Comparison of ENCODE assay signal across 17 cellular contexts in genomic region chr12:27024291-27024690, GRCh38. TPM values are rescaled to one million over a fixed set of nuclear protein-coding genes. Genes with fewer than 3 reads are reported as not detected.
A peak's percentile ranks its signal among the peaks of the same experiment; 100 is the strongest.
DNase-seq lines count a peak whose midpoint lies in the region; ATAC-seq and TF ChIP-seq lines count a peak whose summit lies in the region.
"Had no signal": no experiment of that assay in that cellular context is flagged by ENCODE, and none has a peak within 500 bp of the region (broad histone marks: within the 10 kb centered on the region; RNA-seq: fewer than 3 reads in every experiment).

No MANE protein-coding gene starts in this region.

- H3K4me2 ChIP-seq in mammary epithelial cell (ENCODE audit: insufficient read depth, low read depth, low read length) (peak overlapping the region; percentile 87), hepatocyte (peak overlapping the region; percentile 79), neuronal stem cell (ENCODE audit: insufficient read depth, low read length, poor library complexity, severe bottlenecking) (no peak overlapping the region)

- in situ Hi-C loops in mammary epithelial cell (cut with MboI; ENCODE audit: low sequenced_read_pairs in 2 of 2): loop anchor here in 1 of 2 donors (10.0 kb wide), 1 partner anchor 101 kb away; no protein-coding TSS in a partner anchor

- H3K4me1 Mint-ChIP-seq in activated T-helper 1 cell treated with anti-CD3 and anti-CD28 coated beads, Interleukin-12 subunit alpha, Interleukin-12 subunit beta, Interleukin-2, Interleukin-4 antibody, amounts not matched to agents 30 ng/mL and 10 ng/mL and 1 ng/mL, durations not matched to agents 14 hours and 24 hours and 36 hours (ENCODE audit: low read depth): peaks cover 46% of the 10 kb centered on the region
- H3K4me1 Mint-ChIP-seq in type B pancreatic cell (ENCODE audit: unreplicated experiment): peaks cover 11% of the 10 kb centered on the region

- no peak overlapping the region for H4K8ac ChIP-seq in neuronal stem cell (ENCODE audit: low read depth, low read length)

- no peaks in the 10 kb centered on the region for H3K9me3 ChIP-seq in mammary epithelial cell (replicated peaks; ENCODE audit: insufficient read depth, low read length)
- no peaks in the 10 kb centered on the region for H3K9me3 ChIP-seq in breast epithelium
- no peaks in the 10 kb centered on the region for H3K9me3 ChIP-seq in hepatocyte (ENCODE audit: low read depth)
- H3K9me3 ChIP-seq in neuronal stem cell (replicated peaks in 1 of 2; ENCODE audit: control insufficient read depth in 2 of 2, insufficient read depth in 1 of 2, low read depth in 1 of 2, low read length in 2 of 2): no peaks in the 10 kb centered on the region

- H3K27me3 Mint-ChIP-seq in activated T-helper 1 cell treated with anti-CD3 and anti-CD28 coated beads, Interleukin-12 subunit alpha, Interleukin-12 subunit beta, Interleukin-2, Interleukin-4 antibody, amounts not matched to agents 30 ng/mL and 10 ng/mL and 1 ng/mL, durations not matched to agents 14 hours and 24 hours and 36 hours (ENCODE audit: insufficient read depth): peaks cover 2% of the 10 kb centered on the region
- peaks cover 6% of the 10 kb centered on the region for H3K27me3 Mint-ChIP-seq in type B pancreatic cell

- H2AK5ac ChIP-seq in neuronal stem cell (ENCODE audit: low read depth, low read length): no peak overlapping the region

- H4K20me1 ChIP-seq in mammary epithelial cell (ENCODE audit: insufficient read depth, low read length) (no peaks in the 10 kb centered on the region), hepatocyte (ENCODE audit: insufficient read depth, poor library complexity, severe bottlenecking) (no peaks in the 10 kb centered on the region)

- CTCF ChIA-PET in mammary epithelial cell (lab: Charles Lee; ENCODE audit: low non-redundant PET): no interaction called here

- no peak overlapping the region for H2BK15ac ChIP-seq in neuronal stem cell (ENCODE audit: low read length)

- DNase-seq in mammary epithelial cell (no peak), breast epithelium (ENCODE audit: low spot score in 2 of 2) (no peak), hepatocyte (ENCODE audit: low spot score) (no peak), type B pancreatic cell (ENCODE audit: extremely low spot score, unreplicated experiment) (no peak), ureter (ENCODE audit: low spot score) (no peak), foreskin keratinocyte (no peak), neuronal stem cell (ENCODE audit: low spot score) (no peak)
- no peak for DNase-seq in activated T-helper 1 cell treated with anti-CD3 and anti-CD28 coated beads, Interleukin-12 subunit alpha, Interleukin-12 subunit beta, Interleukin-2, Interleukin-4 antibody, amounts not matched to agents 30 ng/mL and 10 ng/mL and 1 ng/mL, durations not matched to agents 14 hours and 24 hours and 36 hours (ENCODE audit: low spot score)
- DNase-seq: amniotic stem cell; head of caudate nucleus; KBM-7; NCI-H187; stimulated activated CD4-positive, alpha-beta T cell treated with anti-CD3 and anti-CD28 coated beads, Interleukin-1b, Interleukin-23, amount 100 ng/mL, for 48 hours; stimulated activated naive CD4-positive, alpha-beta T cell had no signal

- H3K9me2 ChIP-seq in hepatocyte (replicated peaks; ENCODE audit: insufficient read depth): no peaks in the 10 kb centered on the region

- H2BK120ac ChIP-seq in neuronal stem cell (ENCODE audit: low read depth, low read length): no peak overlapping the region

- no peak overlapping the region for H2BK5ac ChIP-seq in neuronal stem cell (ENCODE audit: low read length)

- no peak overlapping the region for H4K91ac ChIP-seq in neuronal stem cell (ENCODE audit: low read depth, low read length, poor library complexity)

- H3K36me3 ChIP-seq in mammary epithelial cell (ENCODE audit: insufficient read depth, low read length): peaks cover 18% of the 10 kb centered on the region
- peaks cover 5% of the 10 kb centered on the region for H3K36me3 ChIP-seq in breast epithelium
- no peaks in the 10 kb centered on the region for H3K36me3 ChIP-seq in hepatocyte (replicated peaks; ENCODE audit: insufficient read depth, low read depth)
- H3K36me3 ChIP-seq in neuronal stem cell (replicated peaks in 1 of 2; ENCODE audit: control insufficient read depth in 2 of 2, insufficient read depth in 2 of 2, low read length in 2 of 2): peaks cover 6 to 31% of the 10 kb centered on the region in 2 donors

- peak overlapping the region; percentile 43 for H3K4me3 Mint-ChIP-seq in activated T-helper 1 cell treated with anti-CD3 and anti-CD28 coated beads, Interleukin-12 subunit alpha, Interleukin-12 subunit beta, Interleukin-2, Interleukin-4 antibody, amounts not matched to agents 30 ng/mL and 10 ng/mL and 1 ng/mL, durations not matched to agents 14 hours and 24 hours and 36 hours
- H3K4me3 Mint-ChIP-seq in type B pancreatic cell: peak overlapping the region; percentile 96

- H3K4ac ChIP-seq in neuronal stem cell (ENCODE audit: low read length): no peak overlapping the region

- no peak overlapping the region for H3K18ac ChIP-seq in neuronal stem cell (ENCODE audit: low read length)

- no peaks in the 10 kb centered on the region for H3K27me3 ChIP-seq in mammary epithelial cell (ENCODE audit: insufficient read depth, low read length)
- H3K27me3 ChIP-seq in breast epithelium: no peaks in the 10 kb centered on the region
- H3K27me3 ChIP-seq in hepatocyte: no peaks in the 10 kb centered on the region
- H3K27me3 ChIP-seq in foreskin keratinocyte: no peaks in the 10 kb centered on the region
- H3K27me3 ChIP-seq in neuronal stem cell (ENCODE audit: control insufficient read depth in 3 of 3, insufficient read depth in 3 of 3, low read depth in 1 of 3, low read length in 3 of 3): peaks cover 0 to 13% (median 0%) of the 10 kb centered on the region in 3 experiments

- H3K9me3 Mint-ChIP-seq in activated T-helper 1 cell treated with anti-CD3 and anti-CD28 coated beads, Interleukin-12 subunit alpha, Interleukin-12 subunit beta, Interleukin-2, Interleukin-4 antibody, amounts not matched to agents 30 ng/mL and 10 ng/mL and 1 ng/mL, durations not matched to agents 14 hours and 24 hours and 36 hours: no peaks in the 10 kb centered on the region
- no peaks in the 10 kb centered on the region for H3K9me3 Mint-ChIP-seq in type B pancreatic cell

- H3K4me1 ChIP-seq in mammary epithelial cell (ENCODE audit: insufficient read depth, low read length) (peaks cover 20% of the 10 kb centered on the region), breast epithelium (peaks cover 0 to 21% of the 10 kb centered on the region in 2 donors), hepatocyte (ENCODE audit: insufficient read depth) (peaks cover 8% of the 10 kb centered on the region), foreskin keratinocyte (peaks cover 18% of the 10 kb centered on the region), neuronal stem cell (ENCODE audit: control insufficient read depth in 2 of 2, insufficient read depth in 1 of 2, low read depth in 1 of 2, low read length in 2 of 2) (peaks cover 2 to 3% of the 10 kb centered on the region in 2 donors)

- no peak overlapping the region for H2BK12ac ChIP-seq in neuronal stem cell (ENCODE audit: low read length)

- H3K4me3 ChIP-seq in mammary epithelial cell (replicated peaks in 1 of 3; ENCODE audit: insufficient read depth in 1 of 3, low read depth in 2 of 3, low read length in 3 of 3) (peak overlapping the region in 1 of 3 experiments; percentile 3), breast epithelium (no peak overlapping the region), hepatocyte (no peak overlapping the region), neuronal stem cell (ENCODE audit: low read length in 2 of 2) (no peak overlapping the region)

- WGBS in mammary epithelial cell (ENCODE audit: low coverage, missing lambda C conversion rate): 14% methylated on average over 1 of the region's 1 CpG
- WGBS in hepatocyte (ENCODE audit: low lambda C conversion rate, missing lambda C conversion rate): 84% methylated on average over 1 of the region's 1 CpG
- WGBS in neuronal stem cell (ENCODE audit: extremely low coverage in 2 of 2, insufficient read length in 2 of 2, insufficient replicate concordance in 1 of 2), 2 donors: no CpG with 5 or more reads among the region's 1 CpG

- no peak overlapping the region for H3K14ac ChIP-seq in neuronal stem cell (ENCODE audit: low read length)

- no peak for TF ChIP-seq CTCF in mammary epithelial cell (conservative IDR thresholded peaks at IDR 0.05 in 1 of 2, IDR thresholded peaks at IDR 0.05 in 1 of 2; ENCODE audit: extremely low read depth in 1 of 2, insufficient read depth in 1 of 2, low read depth in 1 of 2, low read length in 2 of 2)
- no peak for TF ChIP-seq CTCF in breast epithelium (IDR thresholded peaks at IDR 0.05)
- TF ChIP-seq CTCF in hepatocyte (IDR thresholded peaks at IDR 0.05; ENCODE audit: poor library complexity): no peak
- no peak for TF ChIP-seq CTCF in type B pancreatic cell (conservative IDR thresholded peaks at IDR 0.05)
- no peak for TF ChIP-seq CTCF in foreskin keratinocyte (conservative IDR thresholded peaks at IDR 0.05)

- peaks cover 1% of the 10 kb centered on the region for H3K79me1 ChIP-seq in neuronal stem cell (ENCODE audit: low read depth, low read length)

- no peak for TF ChIP-seq POLR2A in breast epithelium (IDR thresholded peaks at IDR 0.05)

- H3K27ac Mint-ChIP-seq in activated T-helper 1 cell treated with anti-CD3 and anti-CD28 coated beads, Interleukin-12 subunit alpha, Interleukin-12 subunit beta, Interleukin-2, Interleukin-4 antibody, amounts not matched to agents 30 ng/mL and 10 ng/mL and 1 ng/mL, durations not matched to agents 14 hours and 24 hours and 36 hours: no peak overlapping the region
- H3K27ac Mint-ChIP-seq in type B pancreatic cell: peak overlapping the region; percentile 35

- BruUV-seq in mammary epithelial cell (replicated peaks; lab: Mats Ljungman, UMichigan): no TSS peak

- H3K79me2 ChIP-seq in mammary epithelial cell (ENCODE audit: insufficient read depth, low read length) (peaks cover 55% of the 10 kb centered on the region), hepatocyte (peaks cover 41% of the 10 kb centered on the region)

- H3K27ac ChIP-seq in mammary epithelial cell (ENCODE audit: insufficient read depth, low read depth, low read length): no peak overlapping the region
- H3K27ac ChIP-seq in breast epithelium: no peak overlapping the region
- H3K27ac ChIP-seq in hepatocyte: no peak overlapping the region
- H3K27ac ChIP-seq in foreskin keratinocyte: no peak overlapping the region
- no peak overlapping the region for H3K27ac ChIP-seq in neuronal stem cell (replicated peaks; ENCODE audit: low read length)

- ATAC-seq in foreskin keratinocyte: no peak

- dilution Hi-C loops in mammary epithelial cell (cut with HindIII; ENCODE audit: low sequenced_read_pairs): no loop called here

- intact Hi-C loops in mammary epithelial cell (cut with micrococcal nuclease): no loop called here
- intact Hi-C loops in breast epithelium (cut with DNase I; ENCODE audit: low total_unique reads): no loop called here
- intact Hi-C loops in activated T-helper 1 cell treated with anti-CD3 and anti-CD28 coated beads, Interleukin-12 subunit alpha, Interleukin-12 subunit beta, Interleukin-2, Interleukin-4 antibody, amounts not matched to agents 30 ng/mL and 10 ng/mL and 1 ng/mL, durations not matched to agents 14 hours and 24 hours and 36 hours (cut with micrococcal nuclease): loop anchor here (5.0 kb wide), 4 partner anchors 88 to 798 kb away; no protein-coding TSS in a partner anchor

- peaks cover 25% of the 10 kb centered on the region for H3K36me3 Mint-ChIP-seq in activated T-helper 1 cell treated with anti-CD3 and anti-CD28 coated beads, Interleukin-12 subunit alpha, Interleukin-12 subunit beta, Interleukin-2, Interleukin-4 antibody, amounts not matched to agents 30 ng/mL and 10 ng/mL and 1 ng/mL, durations not matched to agents 14 hours and 24 hours and 36 hours (ENCODE audit: low read depth)
- H3K36me3 Mint-ChIP-seq in type B pancreatic cell: peaks cover 25% of the 10 kb centered on the region

- no peak overlapping the region for H3K9ac ChIP-seq in mammary epithelial cell (ENCODE audit: insufficient read depth, low read length)
- H3K9ac ChIP-seq in neuronal stem cell (ENCODE audit: low read depth, low read length, poor library complexity): no peak overlapping the region

- H2AFZ ChIP-seq in mammary epithelial cell (ENCODE audit: low read depth, low read length): no peak overlapping the region
- H2AFZ ChIP-seq in hepatocyte: no peak overlapping the region
- no peak overlapping the region for H2AFZ ChIP-seq in neuronal stem cell (ENCODE audit: low read length)

- H3K23ac ChIP-seq in neuronal stem cell (ENCODE audit: low read depth, low read length, poor library complexity): no peak overlapping the region

RNA-seq across cellular contexts. Expression of gene MED21, which starts 1.9 kb away (rescaled TPM):
- total RNA-seq in mammary epithelial cell (100 to 1,000 TPM in 1 of 2 donors, 10 to 100 TPM in 1; 81.0 to 120 TPM), breast epithelium (10 to 100 TPM; 41.1 to 71.3 (median 55.7) TPM), hepatocyte (56.9 and 68.6 TPM in 2 replicates), type B pancreatic cell (ENCODE audit: low replicate concordance) (48.2 and 102 TPM in 2 replicates), ureter (60.7 TPM), foreskin keratinocyte (52.0 and 56.9 TPM in 2 replicates)
- polyA plus RNA-seq in mammary epithelial cell (55.8 TPM), hepatocyte (30.6 and 33.4 TPM in 2 replicates), foreskin keratinocyte (27.8 and 31.4 TPM in 2 replicates)
- 39.1 TPM for polyA minus RNA-seq in mammary epithelial cell
- 28.9 and 34.1 TPM in 2 replicates for total RNA-seq in activated T-helper 1 cell treated with anti-CD3 and anti-CD28 coated beads, Interleukin-12 subunit alpha, Interleukin-12 subunit beta, Interleukin-2, Interleukin-4 antibody, amounts not matched to agents 30 ng/mL and 10 ng/mL and 1 ng/mL, durations not matched to agents 14 hours and 24 hours and 36 hours
- 35.9 TPM for polyA plus RNA-seq in neuronal stem cell (2013, experiment 1 of 2)
- polyA plus RNA-seq in neuronal stem cell (2013, experiment 2 of 2): 37.9 TPM

RNA-seq across cellular contexts. Expression of gene TM7SF3, which starts 10.1 kb away (rescaled TPM):
- total RNA-seq in mammary epithelial cell: 100 to 1,000 TPM; 182 to 298 TPM
- 279 TPM for polyA plus RNA-seq in mammary epithelial cell
- 752 TPM for polyA minus RNA-seq in mammary epithelial cell
- 10 to 100 TPM; 40.2 to 60.0 (median 56.1) TPM for total RNA-seq in breast epithelium
- 43.5 and 47.0 TPM in 2 replicates for total RNA-seq in activated T-helper 1 cell treated with anti-CD3 and anti-CD28 coated beads, Interleukin-12 subunit alpha, Interleukin-12 subunit beta, Interleukin-2, Interleukin-4 antibody, amounts not matched to agents 30 ng/mL and 10 ng/mL and 1 ng/mL, durations not matched to agents 14 hours and 24 hours and 36 hours
- 41.2 and 41.5 TPM in 2 replicates for total RNA-seq in hepatocyte
- polyA plus RNA-seq in hepatocyte: 51.2 and 52.1 TPM in 2 replicates
- total RNA-seq in type B pancreatic cell (ENCODE audit: low replicate concordance): 49.6 and 158 TPM in 2 replicates
- 92.9 TPM for total RNA-seq in ureter
- 91.2 and 126 TPM in 2 replicates for total RNA-seq in foreskin keratinocyte
- 59.0 and 95.3 TPM in 2 replicates for polyA plus RNA-seq in foreskin keratinocyte
- 38.6 TPM for polyA plus RNA-seq in neuronal stem cell (2013, experiment 1 of 2)
- polyA plus RNA-seq in neuronal stem cell (2013, experiment 2 of 2): 37.2 TPM

RNA-seq across cellular contexts. Expression of gene C12orf71, which starts 58.1 kb away (rescaled TPM):
- total RNA-seq in mammary epithelial cell (not detected), breast epithelium (not detected), hepatocyte (not detected in 2 replicates), type B pancreatic cell (ENCODE audit: low replicate concordance) (not detected in 2 replicates), ureter (not detected), foreskin keratinocyte (not detected in 2 replicates)
- polyA plus RNA-seq in mammary epithelial cell (0.09 TPM), hepatocyte (not detected in 2 replicates), foreskin keratinocyte (not detected in 2 replicates)
- not detected for polyA minus RNA-seq in mammary epithelial cell
- not detected in 2 replicates for total RNA-seq in activated T-helper 1 cell treated with anti-CD3 and anti-CD28 coated beads, Interleukin-12 subunit alpha, Interleukin-12 subunit beta, Interleukin-2, Interleukin-4 antibody, amounts not matched to agents 30 ng/mL and 10 ng/mL and 1 ng/mL, durations not matched to agents 14 hours and 24 hours and 36 hours
- not detected for polyA plus RNA-seq in neuronal stem cell (2013, experiment 1 of 2)
- not detected for polyA plus RNA-seq in neuronal stem cell (2013, experiment 2 of 2)
- total RNA-seq: activated CD8-positive, alpha-beta memory T cell treated with anti-CD3 and anti-CD28 coated beads for 36 hours; liver; T-helper 2 cell treated with Interferon-gamma antibody and Interleukin-4, amounts not matched to agents 100 ng/mL and 5 ng/mL, for 36 hours had no signal
- polyA plus RNA-seq: liver had no signal
